In the genomic region with DNA sequence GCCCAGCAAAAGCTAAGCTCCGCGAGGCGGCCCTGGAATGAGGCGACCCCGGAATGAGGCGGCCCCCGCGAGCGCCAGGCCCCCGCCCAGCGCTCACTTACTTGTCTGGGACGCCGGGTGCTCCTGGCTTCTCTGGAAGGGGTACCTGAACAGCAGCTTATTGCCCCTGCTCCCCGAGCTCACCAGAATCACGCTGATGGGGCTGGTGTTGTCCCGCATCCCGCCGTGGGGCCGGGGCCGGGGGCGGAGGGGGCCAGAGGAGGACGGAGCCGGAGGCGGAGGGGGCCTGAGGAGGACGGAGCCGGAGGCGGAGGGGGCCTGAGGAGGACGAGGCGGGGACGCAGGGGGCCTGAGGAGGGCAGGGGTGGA, we compare ENCODE assay signal across 9 cellular contexts. TPM values are rescaled to one million over a fixed set of nuclear protein-coding genes. Genes with fewer than 3 reads are reported as not detected.
DNase-seq lines count a peak whose midpoint lies in the region; ATAC-seq, FAIRE-seq and TF ChIP-seq lines count a peak whose summit lies in the region.
"Had no signal": no experiment of that assay in that cellular context is flagged by ENCODE, and none has a peak within 500 bp of the region (broad histone marks: within the 10 kb centered on the region; RNA-seq: fewer than 3 reads in every experiment).

No MANE protein-coding gene starts in this region.

- H3K9me3 Mint-ChIP-seq in activated naive CD8-positive, alpha-beta T cell treated with anti-CD3 and anti-CD28 coated beads, Interleukin-2, amount 50 U/mL, for 24 hours = no peaks in the 10 kb centered on the region

- H3K4me3 Mint-ChIP-seq in activated naive CD8-positive, alpha-beta T cell treated with anti-CD3 and anti-CD28 coated beads, Interleukin-2, amount 50 U/mL, for 24 hours = peak overlapping the region; percentile 86

- peaks cover 24% of the 10 kb centered on the region for H3K4me1 Mint-ChIP-seq in activated naive CD8-positive, alpha-beta T cell treated with anti-CD3 and anti-CD28 coated beads, Interleukin-2, amount 50 U/mL, for 24 hours

- TF ChIP-seq POLR2A in Peyer's patch (IDR thresholded peaks at IDR 0.05) = no peak

- no CpG with 5 or more reads among the region's 30 CpGs for WGBS in iPS DF 6.9 (ENCODE audit: insufficient coverage, insufficient read length)
- 0 to 2% (median 1%) methylated on average over 22 to 30 of the region's 30 CpGs for WGBS in small intestine, 3 donors

- H3K4me1 ChIP-seq in Peyer's patch (peaks cover 0 to 10% (median 3%) of the 10 kb centered on the region in 4 donors), iPS DF 6.9 (ENCODE audit: control insufficient read depth, insufficient read depth, low read length) (no peaks in the 10 kb centered on the region), small intestine (ENCODE audit: control insufficient read depth in 2 of 2, insufficient read depth in 1 of 2, low read depth in 1 of 2, low read length in 1 of 2) (peaks cover 0 to 6% of the 10 kb centered on the region in 2 donors)

- peak overlapping the region; percentile 85 to 91 (median 88) for H3K27ac ChIP-seq in Peyer's patch
- H3K27ac ChIP-seq in iPS DF 6.9 (ENCODE audit: low read length) = no peak overlapping the region
- no peak overlapping the region for H3K27ac ChIP-seq in small intestine (ENCODE audit: low read depth in 1 of 2, low read length in 1 of 2)

- no peaks in the 10 kb centered on the region for H3K27me3 ChIP-seq in Peyer's patch
- H3K27me3 ChIP-seq in iPS DF 6.9 (ENCODE audit: control insufficient read depth, insufficient read depth, low read length) = no peaks in the 10 kb centered on the region
- no peaks in the 10 kb centered on the region for H3K27me3 ChIP-seq in small intestine (ENCODE audit: control insufficient read depth in 2 of 2, insufficient read depth in 2 of 2, low read length in 2 of 2)

- no peak for ATAC-seq in activated naive CD8-positive, alpha-beta T cell treated with anti-CD3 and anti-CD28 coated beads, Interleukin-2, amount 50 U/mL, for 24 hours
- ATAC-seq in GM19452 (IDR thresholded peaks at IDR 0.05; ENCODE audit: unreplicated experiment) = no peak

- H3K36me3 ChIP-seq in Peyer's patch (no peaks in the 10 kb centered on the region), iPS DF 6.9 (ENCODE audit: control insufficient read depth, insufficient read depth, low read length) (no peaks in the 10 kb centered on the region), small intestine (ENCODE audit: control insufficient read depth in 2 of 2, insufficient read depth in 2 of 2, low read length in 2 of 2) (peaks cover 0 to 2% of the 10 kb centered on the region in 2 donors)

- no peaks in the 10 kb centered on the region for H3K27me3 Mint-ChIP-seq in activated naive CD8-positive, alpha-beta T cell treated with anti-CD3 and anti-CD28 coated beads, Interleukin-2, amount 50 U/mL, for 24 hours

- no peak for FAIRE-seq in small intestine (lab: Jason Lieb, UNC)

- TF ChIP-seq CTCF in Peyer's patch (IDR thresholded peaks at IDR 0.05) = no peak

- peaks cover 11% of the 10 kb centered on the region for H3K36me3 Mint-ChIP-seq in activated naive CD8-positive, alpha-beta T cell treated with anti-CD3 and anti-CD28 coated beads, Interleukin-2, amount 50 U/mL, for 24 hours (ENCODE audit: low read depth)

- H3K4me3 ChIP-seq in Peyer's patch = peak overlapping the region; percentile 67 to 86 (median 80)
- H3K4me3 ChIP-seq in iPS DF 6.9 (ENCODE audit: low read length) = peak overlapping the region; percentile 36
- peak overlapping the region; percentile 73 to 96 for H3K4me3 ChIP-seq in small intestine (ENCODE audit: low read depth in 1 of 2, low read length in 2 of 2)

- peak; percentile 20 for DNase-seq in EH (ENCODE audit: low read depth)
- peak in 2 of 3 donors; percentile 48 to 57 for DNase-seq in Peyer's patch
- peak; percentile 26 for DNase-seq in activated naive CD8-positive, alpha-beta T cell treated with anti-CD3 and anti-CD28 coated beads, Interleukin-2, amount 50 U/mL, for 24 hours
- no peak for DNase-seq in iPS DF 6.9 (ENCODE audit: low read depth, low spot score)
- no peak for DNase-seq in small intestine
- no peak for DNase-seq in mucosa of gallbladder (ENCODE audit: low spot score)
- DNase-seq in RKO (ENCODE audit: low spot score) = no peak

- H3K27ac Mint-ChIP-seq in activated naive CD8-positive, alpha-beta T cell treated with anti-CD3 and anti-CD28 coated beads, Interleukin-2, amount 50 U/mL, for 24 hours = peak overlapping the region; percentile 73

- no peaks in the 10 kb centered on the region for H3K9me3 ChIP-seq in Peyer's patch
- no peaks in the 10 kb centered on the region; the same call in 1 of the 2 replicates for H3K9me3 ChIP-seq in iPS DF 6.9 (ENCODE audit: control insufficient read depth, insufficient read depth, low read length)
- no peaks in the 10 kb centered on the region for H3K9me3 ChIP-seq in small intestine (ENCODE audit: control insufficient read depth, low read depth)

RNA-seq across cellular contexts. Expression of a gene that starts 0.4 kb away (rescaled TPM):
- 10 to 100 TPM; 13.8 to 47.9 (median 28.3) TPM for total RNA-seq in Peyer's patch
- 10 to 100 TPM in 1 of 3 donors, 1 to 10 TPM in 2; 5.9 to 22.6 (median 8.9) TPM for polyA plus RNA-seq in small intestine
- 29.5 TPM for total RNA-seq in mucosa of gallbladder

RNA-seq across cellular contexts. Expression of a gene that starts 14.4 kb away (rescaled TPM):
- total RNA-seq in Peyer's patch = not detected
- not detected for polyA plus RNA-seq in small intestine
- total RNA-seq in mucosa of gallbladder = 0.95 TPM
- total RNA-seq: M059J had no signal

RNA-seq across cellular contexts. Expression of a gene that starts 27.7 kb away (rescaled TPM):
- total RNA-seq in Peyer's patch = not detected
- polyA plus RNA-seq in small intestine = not detected
- total RNA-seq in mucosa of gallbladder = not detected
- total RNA-seq: M059J had no signal

RNA-seq across cellular contexts. Expression of a gene that starts 34.6 kb away (rescaled TPM):
- total RNA-seq in Peyer's patch (1 to 10 TPM in 1 of 4 donors, not detected in 3; 9.1 TPM), mucosa of gallbladder (30.0 TPM)
- 10 to 100 TPM in 1 of 3 donors, 1 to 10 TPM in 1, not detected in 1; 3.2 to 10.7 TPM for polyA plus RNA-seq in small intestine
- total RNA-seq: M059J had no signal

RNA-seq across cellular contexts. Expression of a gene that starts 38.4 kb away (rescaled TPM):
- total RNA-seq in Peyer's patch (not detected), mucosa of gallbladder (54.8 TPM)
- polyA plus RNA-seq in small intestine = 1 to 10 TPM in 2 of 3 donors, not detected in 1; 4.2 to 4.3 TPM
- total RNA-seq: M059J had no signal

Comparison
In these comparisons a context has a peak if more than half of its experiments do, and no peak if none do; other contexts are left out.
1. DNase-seq: peak in EH (single experiment), Peyer's patch (2 of 3) and activated naive CD8-positive, alpha-beta T cell treated with anti-CD3 and anti-CD28 coated beads, Interleukin-2, amount 50 U/mL, for 24 hours (single experiment); none in iPS DF 6.9 (single experiment), small intestine (single experiment), mucosa of gallbladder (single experiment) and RKO (single experiment).
2. H3K27ac ChIP-seq: peak in Peyer's patch (4 of 4); none in iPS DF 6.9 (single experiment) and small intestine (0 of 2).
3. Peak in every context shown above with its lines, with median percentiles within 50 percentile points of each other: H3K4me3 ChIP-seq.